1 cellular context compared by ENCODE assay signal in genomic region chr13:27266937-27267336, GRCh38.
TF ChIP-seq lines count a peak whose summit lies in the region.

No MANE protein-coding gene starts in this region.

TF ChIP-seq in IMR-90, 13 proteins besides CTCF, POLR2A, EP300 and RAD21:
- peak; percentile 36; the same call in 1 of the 2 replicates for TF ChIP-seq CEBPB (IDR thresholded peaks at IDR 0.05; ENCODE audit: low read depth, low read length)
- TF ChIP-seq BHLHE40 (IDR thresholded peaks at IDR 0.05; ENCODE audit: low read depth, low read length): 0 out of 2 replicates have a peak, but pooled peaks have one; percentile 21
- TF ChIP-seq RCOR1 (IDR thresholded peaks at IDR 0.05; ENCODE audit: insufficient replicate concordance, low read length): no peak
